ENCODE assay signal across 11 cellular contexts in genomic region chr2:42791606-42792005, GRCh38. TPM values are rescaled to one million over a fixed set of nuclear protein-coding genes. Genes with fewer than 3 reads are reported as not detected.
DNase-seq lines count a peak whose midpoint lies in the region; ATAC-seq and TF ChIP-seq lines count a peak whose summit lies in the region.
"Had no signal": no experiment of that assay in that cellular context is flagged by ENCODE, and none has a peak within 500 bp of the region (broad histone marks: within the 10 kb centered on the region; RNA-seq: fewer than 3 reads in every experiment).

No MANE protein-coding gene starts in this region.

- H3K9me3 ChIP-seq in A673 (ENCODE audit: low read depth, low read length, poor library complexity, severe bottlenecking) (no peaks in the 10 kb centered on the region), HAP-1 (no peaks in the 10 kb centered on the region)

- in situ Hi-C loops in HAP-1 (cut with MboI; ENCODE audit: low sequenced_read_pairs), result no loop called here

- BruUV-seq in A673 (replicated peaks; lab: Mats Ljungman, UMichigan), result no TSS peak

- H3K27me3 Mint-ChIP-seq in osteocyte (ENCODE audit: unreplicated experiment), result peaks cover 2% of the 10 kb centered on the region

- TF ChIP-seq CTCF in A673 (conservative IDR thresholded peaks at IDR 0.05; ENCODE audit: low read depth, low read length) (no peak), epithelial cell of proximal tubule (conservative IDR thresholded peaks at IDR 0.05; ENCODE audit: low read depth, low read length) (no peak), osteocyte (IDR thresholded peaks at IDR 0.05) (no peak)

- CTCF ChIA-PET in A673 (lab: Charles Lee), result no interaction called here

- DNase-seq in A673 (ENCODE audit: low spot score) (no peak), HAP-1 (ENCODE audit: low spot score in 2 of 2) (no peak), epithelial cell of proximal tubule (ENCODE audit: low read depth) (no peak), osteocyte (ENCODE audit: extremely low spot score, unreplicated experiment) (peak; percentile 64), NCI-H1092 treated with DMSO at 0.1 percent for 48 hours (lab: John Stamatoyannopoulos, UW) (no peak)
- no peak for DNase-seq in activated CD4-positive, alpha-beta T cell treated with anti-CD3 and anti-CD28 coated beads for 48 hours
- DNase-seq: activated effector memory CD4-positive, alpha-beta T cell treated with anti-CD3 and anti-CD28 coated beads, Interleukin-2, amount 50 U/mL, for 16 hours; stimulated activated CD4-positive, alpha-beta T cell treated with anti-CD3 and anti-CD28 coated beads, Interleukin-4, amount 100 ng/mL, for 24 hours had no signal

- H3K4me1 ChIP-seq in A673 (ENCODE audit: insufficient read depth, low read length, poor library complexity, severe bottlenecking), result peaks cover 22% of the 10 kb centered on the region
- H3K4me1 ChIP-seq in HAP-1, result peaks cover 21% of the 10 kb centered on the region

- H3K4me3 ChIP-seq in A673 (ENCODE audit: low read depth, low read length, poor library complexity, severe bottlenecking), result peak overlapping the region; percentile 52
- peak overlapping the region; percentile 58 for H3K4me3 ChIP-seq in HAP-1
- peak overlapping the region; percentile 60 for H3K4me3 ChIP-seq in epithelial cell of proximal tubule (ENCODE audit: low read depth, low read length)

- intact Hi-C loops in A673 (cut with micrococcal nuclease; ENCODE audit: unreplicated experiment), result loop anchor here (10.0 kb wide), 1 partner anchor 297 kb away; the partner anchor contains the start of gene KCNG3

- ATAC-seq in GM18519 (IDR thresholded peaks at IDR 0.05; ENCODE audit: low FRiP score, unreplicated experiment), result no peak
- ATAC-seq in GM18520 (IDR thresholded peaks at IDR 0.05; ENCODE audit: unreplicated experiment), result no peak

- POLR2A ChIA-PET in A673 (lab: Charles Lee; ENCODE audit: low non-redundant PET), result no interaction called here

- H3K27ac Mint-ChIP-seq in osteocyte (ENCODE audit: unreplicated experiment), result peak overlapping the region; percentile 40

- no peak overlapping the region for H3K4me3 Mint-ChIP-seq in osteocyte (ENCODE audit: unreplicated experiment)

- H3K4me1 Mint-ChIP-seq in osteocyte (ENCODE audit: unreplicated experiment), result peaks cover 24% of the 10 kb centered on the region

- no peaks in the 10 kb centered on the region for H3K36me3 Mint-ChIP-seq in osteocyte (ENCODE audit: unreplicated experiment)

- no peak overlapping the region for H3K27ac ChIP-seq in A673 (ENCODE audit: low read depth, low read length, poor library complexity, severe bottlenecking)
- H3K27ac ChIP-seq: C4-2B had no signal

- no peaks in the 10 kb centered on the region for H3K36me3 ChIP-seq in A673 (ENCODE audit: insufficient read depth, low read length, poor library complexity, severe bottlenecking)
- H3K36me3 ChIP-seq in HAP-1 (replicated peaks), result peaks cover 5% of the 10 kb centered on the region

- H3K27me3 ChIP-seq in A673 (replicated peaks; ENCODE audit: insufficient read depth, low read depth, low read length, poor library complexity) (no peaks in the 10 kb centered on the region), HAP-1 (ENCODE audit: low read depth) (no peaks in the 10 kb centered on the region)

- H3K9me3 Mint-ChIP-seq in osteocyte (ENCODE audit: unreplicated experiment), result no peaks in the 10 kb centered on the region

RNA-seq across cellular contexts. Expression of gene HAAO, which starts 0.8 kb away (rescaled TPM):
- total RNA-seq in A673 (2021) (2.4 and 3.6 TPM in 2 replicates), epithelial cell of proximal tubule (2.2 and 6.1 TPM in 2 replicates), osteocyte (0.73 and 1.1 TPM in 2 replicates)

RNA-seq across cellular contexts. Expression of gene OXER1, which starts 27.7 kb away (rescaled TPM):
- total RNA-seq in A673 (2021), result 0.46 and 0.90 TPM in 2 replicates
- total RNA-seq in epithelial cell of proximal tubule, result 0.07 TPM in 1 of 2 replicates, not detected in the other
- total RNA-seq in osteocyte, result not detected in 2 replicates
